8 cellular contexts compared by ENCODE assay signal in the genomic region with DNA sequence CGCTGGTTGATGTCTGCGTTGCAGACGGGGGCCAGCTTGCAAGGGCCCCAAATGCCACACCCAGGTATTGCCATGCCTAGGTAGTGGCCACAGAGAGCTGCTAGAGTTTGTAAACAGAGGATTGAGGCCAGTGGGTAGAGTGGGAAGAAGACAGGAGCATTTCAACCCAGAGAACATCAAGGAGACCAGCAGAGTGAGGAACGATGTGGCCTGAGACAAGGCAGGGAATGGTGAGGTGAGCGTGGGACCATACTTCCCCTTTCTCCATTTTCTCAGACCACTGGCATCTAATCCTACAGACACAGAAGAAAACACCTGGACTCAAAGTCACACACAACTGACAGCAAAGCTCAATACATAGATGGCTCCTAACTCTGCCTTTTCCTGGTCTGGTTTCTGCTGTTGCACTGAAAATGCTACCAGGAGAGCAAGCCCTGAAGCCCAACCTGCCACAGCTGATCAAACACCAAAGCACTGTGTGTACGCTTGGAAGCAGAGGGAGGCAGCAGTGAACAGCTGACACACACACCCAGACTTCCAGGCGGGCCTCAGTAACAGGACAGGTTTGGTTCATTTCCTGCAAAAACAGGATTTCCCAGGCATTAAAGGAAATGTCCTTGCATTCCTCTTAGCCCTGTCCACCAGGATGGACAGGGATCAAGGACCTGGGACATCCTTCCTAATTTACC. TPM values are rescaled to one million over a fixed set of nuclear protein-coding genes. Genes with fewer than 3 reads are reported as not detected.
A peak's percentile ranks its signal among the peaks of the same experiment; 100 is the strongest.
DNase-seq lines count a peak whose midpoint lies in the region; ATAC-seq and TF ChIP-seq lines count a peak whose summit lies in the region.

No MANE protein-coding gene starts in this region.

- no peak overlapping the region for H3K4me2 ChIP-seq in OCI-LY7 (ENCODE audit: low read length)

- TF ChIP-seq CTCF in colonic mucosa (IDR thresholded peaks at IDR 0.05) = no peak
- TF ChIP-seq CTCF in neural crest cell (conservative IDR thresholded peaks at IDR 0.05) = no peak
- TF ChIP-seq CTCF in OCI-LY7 (conservative IDR thresholded peaks at IDR 0.05; ENCODE audit: low read length) = no peak

- CTCF ChIA-PET in OCI-LY7 (lab: Charles Lee; ENCODE audit: unreplicated experiment) = no interaction called here

- no peaks in the 10 kb centered on the region for H3K27me3 ChIP-seq in colonic mucosa

- peaks cover 14% of the 10 kb centered on the region for H3K4me1 Mint-ChIP-seq in neural crest cell

- peak overlapping the region; percentile 43 for H3K27ac ChIP-seq in colonic mucosa
- no peak overlapping the region for H3K27ac ChIP-seq in OCI-LY7 (ENCODE audit: low read depth, low read length, poor library complexity, severe bottlenecking)

- POLR2A ChIA-PET in OCI-LY7 (lab: Charles Lee) = interaction anchor here (0.5 to 1.5 kb wide), 3 partner anchors 16 to 1051 kb away, joined by 3 to 9 read pairs (median 3); no protein-coding TSS in a partner anchor

- H3K79me2 ChIP-seq in OCI-LY7 (ENCODE audit: insufficient read depth, low read depth, low read length) = no peaks in the 10 kb centered on the region

- peaks cover 10% of the 10 kb centered on the region for H3K36me3 Mint-ChIP-seq in neural crest cell (ENCODE audit: low read depth)

- no peaks in the 10 kb centered on the region for H3K9me2 ChIP-seq in OCI-LY7 (ENCODE audit: insufficient read depth, low read length)

- DNase-seq in ELF-1 (ENCODE audit: low read depth, low spot score) (peak; percentile 87), NCI-H2029 (lab: John Stamatoyannopoulos, UW) (peak; percentile 59), colonic mucosa (peak; percentile 68), neural crest cell (ENCODE audit: low read depth, low spot score) (no peak), OCI-LY7 (ENCODE audit: low spot score) (no peak)

- H3K27ac Mint-ChIP-seq in neural crest cell (ENCODE audit: unreplicated experiment) = no peak overlapping the region

- H3K4me3 Mint-ChIP-seq in neural crest cell = peak overlapping the region; percentile 89

- no peaks in the 10 kb centered on the region for H3K9me3 ChIP-seq in colonic mucosa
- no peaks in the 10 kb centered on the region for H3K9me3 ChIP-seq in OCI-LY7 (ENCODE audit: low read length)

- H3K36me3 ChIP-seq in colonic mucosa = no peaks in the 10 kb centered on the region
- no peaks in the 10 kb centered on the region for H3K36me3 ChIP-seq in OCI-LY7 (ENCODE audit: insufficient read depth, low read length)

- no peaks in the 10 kb centered on the region for H4K20me1 ChIP-seq in OCI-LY7 (ENCODE audit: insufficient read depth, low read length)

- H3K27me3 Mint-ChIP-seq in neural crest cell (ENCODE audit: low read depth) = peaks cover 42% of the 10 kb centered on the region

- no peak for ATAC-seq in HG02642 (IDR thresholded peaks at IDR 0.05; ENCODE audit: poor library complexity, unreplicated experiment)
- ATAC-seq in HG03460 (IDR thresholded peaks at IDR 0.05; ENCODE audit: unreplicated experiment) = no peak
- ATAC-seq in GM19395 (IDR thresholded peaks at IDR 0.05; ENCODE audit: unreplicated experiment) = no peak

- H3K4me3 ChIP-seq in colonic mucosa (peak overlapping the region; percentile 57), OCI-LY7 (ENCODE audit: low read depth, low read length, poor library complexity, severe bottlenecking) (no peak overlapping the region)

- H3K9me3 Mint-ChIP-seq in neural crest cell = peaks cover 3% of the 10 kb centered on the region

- BruUV-seq in OCI-LY7 (replicated peaks; lab: Mats Ljungman, UMichigan) = no TSS peak

- H3K4me1 ChIP-seq in colonic mucosa = no peaks in the 10 kb centered on the region
- H3K4me1 ChIP-seq in OCI-LY7 (ENCODE audit: insufficient read depth, low read length, poor library complexity, severe bottlenecking) = no peaks in the 10 kb centered on the region

- intact Hi-C loops in colonic mucosa (cut with DNase I) = no loop called here
- intact Hi-C loops in OCI-LY7 (cut with micrococcal nuclease; ENCODE audit: unreplicated experiment) = no loop called here

- no peak overlapping the region for H3K9ac ChIP-seq in colonic mucosa (ENCODE audit: low read depth in 2 of 2, low read length in 2 of 2)

- H2AFZ ChIP-seq in OCI-LY7 (ENCODE audit: low read length) = no peak overlapping the region

RNA-seq across cellular contexts. Expression of a gene that starts 1.6 kb away (rescaled TPM):
- total RNA-seq in colonic mucosa (10 to 100 TPM; 25.2 to 25.7 TPM), neural crest cell (10.6 and 12.1 TPM in 2 replicates), OCI-LY7 (2022) (18.3 and 24.4 TPM in 2 replicates)
- total RNA-seq in OCI-LY7 (2014; rRNA removed; shearing (Covaris generic)) = 1.3 and 2.5 TPM in 2 replicates

Comparison
In these comparisons a context has a peak if more than half of its experiments do, and no peak if none do; other contexts are left out.
1. DNase-seq: peak in ELF-1 (single experiment), NCI-H2029 (single experiment) and colonic mucosa (single experiment); none in neural crest cell (single experiment) and OCI-LY7 (single experiment).